In the genomic region with DNA sequence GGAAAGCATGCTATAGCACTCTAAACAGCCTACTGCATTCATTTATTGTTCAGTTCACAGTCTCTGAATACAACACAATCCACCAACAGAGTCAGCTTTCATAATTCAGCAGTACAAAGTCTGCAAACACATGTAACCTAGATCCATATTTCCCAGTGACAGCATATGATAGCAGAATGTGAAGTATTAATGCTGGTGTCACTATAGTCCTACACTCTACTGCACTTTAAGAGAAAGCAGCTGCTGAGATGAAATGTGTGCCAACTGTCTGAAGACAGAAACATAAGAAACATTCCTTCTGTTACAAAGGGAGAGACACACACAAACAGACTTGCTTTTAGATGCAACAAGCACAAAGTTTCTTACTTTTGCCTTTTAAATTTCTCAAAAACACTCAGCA, we compare ENCODE assay signal across 16 cellular contexts.
DNase-seq lines count a peak whose midpoint lies in the region; ATAC-seq and TF ChIP-seq lines count a peak whose summit lies in the region.
"Had no signal": no experiment of that assay in that cellular context is flagged by ENCODE, and none has a peak within 500 bp of the region (broad histone marks: within the 10 kb centered on the region; RNA-seq: fewer than 3 reads in every experiment).

No MANE protein-coding gene starts in this region.

- intact Hi-C loops in left ventricle myocardium superior (cut with micrococcal nuclease) = no loop called here
- intact Hi-C loops in Caco-2 (cut with micrococcal nuclease; ENCODE audit: unreplicated experiment) = loop anchor here (10.0 kb wide), 1 partner anchor 493 kb away; no protein-coding TSS in a partner anchor

- H3K4me1 Mint-ChIP-seq in naive thymus-derived CD8-positive, alpha-beta T cell = no peaks in the 10 kb centered on the region
- H3K4me1 Mint-ChIP-seq in effector memory CD8-positive, alpha-beta T cell (ENCODE audit: low read depth in 2 of 2) = no peaks in the 10 kb centered on the region
- H3K4me1 Mint-ChIP-seq in Caco-2 (ENCODE audit: low read depth, unreplicated experiment) = no peaks in the 10 kb centered on the region

- H3K36me3 ChIP-seq in Karpas-422 (ENCODE audit: insufficient read depth, low read length) (no peaks in the 10 kb centered on the region), Caco-2 (ENCODE audit: control insufficient read depth, insufficient read depth, low read length) (no peaks in the 10 kb centered on the region)
- H3K36me3 ChIP-seq: neutrophil, vagina had no signal

- H3K4me2 ChIP-seq in Karpas-422 (ENCODE audit: low read depth, low read length, poor library complexity, severe bottlenecking) = no peak overlapping the region

- no peak overlapping the region for H3K27ac Mint-ChIP-seq in naive thymus-derived CD8-positive, alpha-beta T cell
- H3K27ac Mint-ChIP-seq in effector memory CD8-positive, alpha-beta T cell = no peak overlapping the region
- no peak overlapping the region for H3K27ac Mint-ChIP-seq in Caco-2 (ENCODE audit: unreplicated experiment)
- H3K27ac Mint-ChIP-seq: activated naive CD8-positive, alpha-beta T cell; T-helper 17 cell had no signal

- no TSS peak for BruUV-seq in Caco-2 (replicated peaks; lab: Mats Ljungman, UMichigan)

- H4K20me1 ChIP-seq in Karpas-422 (ENCODE audit: insufficient read depth, low read depth, low read length) = no peaks in the 10 kb centered on the region

- DNase-seq in AG09319 (ENCODE audit: extremely low read depth, low read depth) (peak; percentile 35), Karpas-422 (no peak), astrocyte of the hippocampus (ENCODE audit: low read depth, low spot score) (peak; percentile 13), left ventricle myocardium superior (no peak), activated gamma-delta T cell (lab: John Stamatoyannopoulos, UW) (no peak), Caco-2 (no peak)
- DNase-seq in naive thymus-derived CD8-positive, alpha-beta T cell = no peak
- no peak for DNase-seq in effector memory CD8-positive, alpha-beta T cell
- DNase-seq: erythroblast, H7, NCI-H526, spleen, T-helper 17 cell had no signal

- POLR2A ChIA-PET in naive thymus-derived CD8-positive, alpha-beta T cell (lab: Charles Lee) = no interaction called here
- POLR2A ChIA-PET in Caco-2 (lab: Charles Lee) = no interaction called here

- H3K9me3 Mint-ChIP-seq in naive thymus-derived CD8-positive, alpha-beta T cell = no peaks in the 10 kb centered on the region
- no peaks in the 10 kb centered on the region for H3K9me3 Mint-ChIP-seq in effector memory CD8-positive, alpha-beta T cell
- H3K9me3 Mint-ChIP-seq in Caco-2 (ENCODE audit: unreplicated experiment) = no peaks in the 10 kb centered on the region

- H3K4me3 ChIP-seq in Karpas-422 (ENCODE audit: low read length) (no peak overlapping the region), Caco-2 (ENCODE audit: low read depth, low read length) (no peak overlapping the region)
- H3K4me3 ChIP-seq: spleen, vagina had no signal

- peaks cover 6% of the 10 kb centered on the region; the same call in 1 of the 2 replicates for H3K79me2 ChIP-seq in Karpas-422 (ENCODE audit: low read length)

- H3K9me2 ChIP-seq in Karpas-422 (replicated peaks; ENCODE audit: insufficient read depth, low read length) = no peaks in the 10 kb centered on the region

- H2AFZ ChIP-seq in Karpas-422 (ENCODE audit: low read length) = peak overlapping the region; percentile 10; the same call in 1 of the 2 replicates

- TF ChIP-seq CTCF in AG09319 (IDR thresholded peaks at IDR 0.05; ENCODE audit: low read depth, low read length) (no peak; the same call in 1 of the 2 replicates), Caco-2 (IDR thresholded peaks at IDR 0.05; ENCODE audit: insufficient read depth in 1 of 2, low read depth in 1 of 2, low read length in 1 of 2, severe bottlenecking in 1 of 2, unreplicated experiment in 1 of 2) (no peak)

- H3K9me3 ChIP-seq in Karpas-422 (ENCODE audit: low read length) (no peaks in the 10 kb centered on the region), Caco-2 (no peaks in the 10 kb centered on the region)
- H3K9me3 ChIP-seq: neutrophil, spleen, vagina had no signal

- CTCF ChIA-PET in Caco-2 (lab: Charles Lee) = no interaction called here

- no peaks in the 10 kb centered on the region for H3K27me3 Mint-ChIP-seq in naive thymus-derived CD8-positive, alpha-beta T cell
- H3K27me3 Mint-ChIP-seq in effector memory CD8-positive, alpha-beta T cell = no peaks in the 10 kb centered on the region
- H3K27me3 Mint-ChIP-seq in Caco-2 (ENCODE audit: insufficient read depth, unreplicated experiment) = no peaks in the 10 kb centered on the region
- H3K27me3 Mint-ChIP-seq: activated naive CD8-positive, alpha-beta T cell; T-helper 17 cell had no signal

- H3K4me1 ChIP-seq in Karpas-422 (ENCODE audit: low read length) (peaks cover 7% of the 10 kb centered on the region), Caco-2 (no peaks in the 10 kb centered on the region)

- no peak overlapping the region for H3K27ac ChIP-seq in Karpas-422 (ENCODE audit: low read length)
- H3K27ac ChIP-seq: neutrophil, vagina had no signal

- H3K27me3 ChIP-seq in Karpas-422 (ENCODE audit: low read length) = no peaks in the 10 kb centered on the region
- no peaks in the 10 kb centered on the region for H3K27me3 ChIP-seq in Caco-2 (replicated peaks; ENCODE audit: control insufficient read depth, insufficient read depth, low read length)
- H3K27me3 ChIP-seq: neutrophil, spleen, vagina had no signal

- peak; percentile 63 for ATAC-seq in left ventricle myocardium superior
- no peak for ATAC-seq in naive thymus-derived CD8-positive, alpha-beta T cell
- ATAC-seq in effector memory CD8-positive, alpha-beta T cell (replicated peaks) = no peak
- ATAC-seq: T-helper 17 cell had no signal

- H3K36me3 Mint-ChIP-seq in naive thymus-derived CD8-positive, alpha-beta T cell = peaks cover 0 to 3% (median 3%) of the 10 kb centered on the region in 3 donors
- H3K36me3 Mint-ChIP-seq in effector memory CD8-positive, alpha-beta T cell (ENCODE audit: insufficient read depth) = peaks cover 2% of the 10 kb centered on the region
- no peaks in the 10 kb centered on the region for H3K36me3 Mint-ChIP-seq in Caco-2 (ENCODE audit: insufficient read depth, unreplicated experiment)

- no peak overlapping the region for H3K4me3 Mint-ChIP-seq in naive thymus-derived CD8-positive, alpha-beta T cell
- H3K4me3 Mint-ChIP-seq in effector memory CD8-positive, alpha-beta T cell = no peak overlapping the region
- H3K4me3 Mint-ChIP-seq in Caco-2 (ENCODE audit: unreplicated experiment) = no peak overlapping the region
- H3K4me3 Mint-ChIP-seq: activated naive CD8-positive, alpha-beta T cell; T-helper 17 cell had no signal

- H3K9ac ChIP-seq in Karpas-422 (ENCODE audit: low read length) = no peak overlapping the region

Comparison
In these comparisons a context has a peak if more than half of its experiments do, and no peak if none do; other contexts are left out.
1. DNase-seq: peak in AG09319 (single experiment) and astrocyte of the hippocampus (single experiment); none in Karpas-422 (single experiment), left ventricle myocardium superior (single experiment), naive thymus-derived CD8-positive, alpha-beta T cell (0 of 10), activated gamma-delta T cell (single experiment), effector memory CD8-positive, alpha-beta T cell (0 of 3) and Caco-2 (0 of 2).